Comparison of ENCODE assay signal across 19 cellular contexts in the genomic region with DNA sequence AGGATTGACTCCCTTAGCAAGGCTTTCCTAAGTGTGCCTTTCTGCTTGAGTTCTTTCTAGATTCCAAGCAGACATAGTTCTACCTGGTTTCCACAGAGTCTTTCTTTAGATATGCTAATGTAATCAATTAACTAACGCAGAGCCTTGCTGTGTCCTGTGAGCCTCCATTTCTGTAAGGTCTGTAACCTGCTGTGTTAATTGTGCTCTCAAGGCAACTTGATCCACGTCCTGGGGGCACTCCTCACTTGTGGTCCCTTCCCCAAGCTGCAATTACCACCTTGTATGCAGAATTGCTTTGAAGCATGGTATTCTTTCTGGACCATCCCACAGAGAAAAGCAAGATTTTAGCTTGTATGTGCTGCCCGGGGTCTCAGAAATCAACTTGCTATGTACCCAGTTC. TPM values are rescaled to one million over a fixed set of nuclear protein-coding genes. Genes with fewer than 3 reads are reported as not detected.
DNase-seq lines count a peak whose midpoint lies in the region; ATAC-seq, FAIRE-seq and TF ChIP-seq lines count a peak whose summit lies in the region.
"Had no signal": no experiment of that assay in that cellular context is flagged by ENCODE, and none has a peak within 500 bp of the region (broad histone marks: within the 10 kb centered on the region; RNA-seq: fewer than 3 reads in every experiment).

No MANE protein-coding gene starts in this region.

- no peak overlapping the region for H3K56ac ChIP-seq in H1 (replicated peaks; ENCODE audit: insufficient read length, low read depth, low read length)

- peaks cover 25% of the 10 kb centered on the region for H3K27me3 Mint-ChIP-seq in activated CD4-positive, alpha-beta T cell treated with anti-CD3 and anti-CD28 coated beads, Interleukin-2, amount 10 ng/mL, durations not matched to agents 7 days and 5 days

- no peak overlapping the region for H3K27ac ChIP-seq in H1 (ENCODE audit: low read depth, low read length)
- H3K27ac ChIP-seq: 22Rv1, HL-60 had no signal

- FAIRE-seq in H1 (lab: Jason Lieb, UNC) = peak; percentile 99

- H3K4me1 Mint-ChIP-seq in activated CD4-positive, alpha-beta T cell treated with anti-CD3 and anti-CD28 coated beads, Interleukin-2, amount 10 ng/mL, durations not matched to agents 7 days and 5 days = no peaks in the 10 kb centered on the region

- H4K8ac ChIP-seq in H1 (ENCODE audit: extremely low read depth, insufficient read depth, low read length) = no peak overlapping the region

- CTCF ChIA-PET in H1 (lab: Charles Lee; ENCODE audit: partially characterized antibody) = interaction anchor here (1.1 to 1.8 kb wide), 3 partner anchors 9 to 29 kb away, joined by 3 to 5 read pairs (median 5); partner anchors contain the start of gene THSD4
- CTCF ChIA-PET in activated CD4-positive, alpha-beta T cell treated with anti-CD3 and anti-CD28 coated beads, Interleukin-2, amount 10 ng/mL, durations not matched to agents 7 days and 5 days (lab: Charles Lee) = no interaction called here

- H3K23me2 ChIP-seq in H1 (ENCODE audit: low read depth, low read length) = no peaks in the 10 kb centered on the region

- H4K20me1 ChIP-seq in H1 (replicated peaks in 1 of 2; ENCODE audit: control insufficient read depth in 1 of 2, insufficient read depth in 2 of 2, low read length in 2 of 2) = peaks cover 0 to 2% of the 10 kb centered on the region in 2 experiments

- H3K4me3 ChIP-seq in H1 (ENCODE audit: extremely low read depth in 1 of 4, insufficient read depth in 2 of 4, low read depth in 3 of 4, low read length in 4 of 4) = peak overlapping the region in 1 of 4 experiments; percentile 5; a peak in 3 of 8 replicates

- H3K9me3 ChIP-seq in H1 (ENCODE audit: insufficient read depth in 2 of 2, low read depth in 1 of 2, low read length in 1 of 2) = no peaks in the 10 kb centered on the region

- H3K9me3 Mint-ChIP-seq in activated CD4-positive, alpha-beta T cell treated with anti-CD3 and anti-CD28 coated beads, Interleukin-2, amount 10 ng/mL, durations not matched to agents 7 days and 5 days = no peaks in the 10 kb centered on the region
- H3K9me3 Mint-ChIP-seq: CD8-positive, alpha-beta T cell had no signal

- no peak for ATAC-seq in GM21423 (IDR thresholded peaks at IDR 0.05; ENCODE audit: unreplicated experiment)
- ATAC-seq: CD8-positive, alpha-beta T cell had no signal

- H3K79me2 ChIP-seq in H1 (ENCODE audit: control insufficient read depth in 1 of 2, insufficient read depth in 2 of 2, low read length in 2 of 2) = no peaks in the 10 kb centered on the region

- no peak overlapping the region for H2BK20ac ChIP-seq in H1 (ENCODE audit: low read length)

- peaks cover 0 to 41% (median 26%) of the 10 kb centered on the region in 4 experiments; a peak in 6 of 7 replicates for H3K27me3 ChIP-seq in H1 (replicated peaks in 1 of 4; ENCODE audit: control insufficient read depth in 3 of 4, extremely low read depth in 1 of 4, insufficient read depth in 3 of 4, low read length in 3 of 4)

- peak in 1 of 2 experiments; percentile 22; a peak in 1 of 4 replicates for TF ChIP-seq RAD21 in H1 (IDR thresholded peaks at IDR 0.05 in 1 of 2, conservative IDR thresholded peaks at IDR 0.05 in 1 of 2; ENCODE audit: low read depth in 2 of 2, low read length in 2 of 2)

- no peak overlapping the region for H3K9ac ChIP-seq in H1 (replicated peaks in 1 of 4; ENCODE audit: extremely low read depth in 1 of 4, low read depth in 3 of 4, low read length in 3 of 4)

- no peak overlapping the region for H2BK15ac ChIP-seq in H1 (ENCODE audit: low read length)

- no peaks in the 10 kb centered on the region; the same call in 1 of the 2 replicates for H3K79me1 ChIP-seq in H1 (ENCODE audit: low read depth, low read length)

- H2BK12ac ChIP-seq in H1 (ENCODE audit: low read depth, low read length) = no peak overlapping the region

- H3K4me1 ChIP-seq in H1 (replicated peaks in 1 of 4; ENCODE audit: control insufficient read depth in 3 of 4, insufficient read depth in 4 of 4, low read length in 3 of 4) = peaks cover 5 to 15% (median 7%) of the 10 kb centered on the region in 4 experiments; a peak in 4 of 7 replicates

- H4K5ac ChIP-seq in H1 (ENCODE audit: insufficient read length, low read depth, low read length) = no peak overlapping the region

- POLR2A ChIA-PET in H1 (lab: Charles Lee; ENCODE audit: partially characterized antibody) = interaction anchor here (1.0 to 1.1 kb wide), 2 partner anchors 24 to 28 kb away, joined by 3 to 4 read pairs; no protein-coding TSS in a partner anchor
- POLR2A ChIA-PET in activated CD4-positive, alpha-beta T cell treated with anti-CD3 and anti-CD28 coated beads, Interleukin-2, amount 10 ng/mL, durations not matched to agents 7 days and 5 days (lab: Charles Lee) = no interaction called here

- no peak overlapping the region for H3K4ac ChIP-seq in H1 (replicated peaks; ENCODE audit: insufficient read length, low read depth, low read length)

- peak in 1 of 2 experiments; percentile 62; a peak in 1 of 3 replicates for TF ChIP-seq EP300 in H1 (IDR thresholded peaks at IDR 0.05; ENCODE audit: borderline replicate concordance in 1 of 2, low read depth in 2 of 2, low read length in 2 of 2)

- H2AK5ac ChIP-seq in H1 (ENCODE audit: low read depth, low read length) = no peak overlapping the region

- H2BK5ac ChIP-seq in H1 (ENCODE audit: low read depth, low read length) = no peak overlapping the region

- no peak overlapping the region for H3K23ac ChIP-seq in H1 (ENCODE audit: insufficient read length)

- no peak overlapping the region for H3K14ac ChIP-seq in H1 (ENCODE audit: insufficient read length)

- peak overlapping the region; percentile 0 to 60; a peak in 3 of 4 replicates for H3K4me2 ChIP-seq in H1 (ENCODE audit: insufficient read depth in 1 of 2, low read depth in 2 of 2, low read length in 2 of 2)

- peak in 1 of 3 experiments; percentile 5; a peak in 1 of 4 replicates for TF ChIP-seq CTCF in H1 (IDR thresholded peaks at IDR 0.05; ENCODE audit: control extremely low read depth in 1 of 3, insufficient read depth in 1 of 3, low read depth in 1 of 3, low read length in 3 of 3)

- H3K4me3 Mint-ChIP-seq in activated CD4-positive, alpha-beta T cell treated with anti-CD3 and anti-CD28 coated beads, Interleukin-2, amount 10 ng/mL, durations not matched to agents 7 days and 5 days = no peak overlapping the region
- H3K4me3 Mint-ChIP-seq: CD8-positive, alpha-beta T cell had no signal

- no peaks in the 10 kb centered on the region for H3K36me3 Mint-ChIP-seq in activated CD4-positive, alpha-beta T cell treated with anti-CD3 and anti-CD28 coated beads, Interleukin-2, amount 10 ng/mL, durations not matched to agents 7 days and 5 days (ENCODE audit: low read depth)
- H3K36me3 Mint-ChIP-seq: CD8-positive, alpha-beta T cell had no signal

- no peaks in the 10 kb centered on the region for H3K36me3 ChIP-seq in H1 (ENCODE audit: control insufficient read depth in 2 of 4, insufficient read depth in 4 of 4, low read length in 3 of 4)

- no peak overlapping the region for H3K27ac Mint-ChIP-seq in activated CD4-positive, alpha-beta T cell treated with anti-CD3 and anti-CD28 coated beads, Interleukin-2, amount 10 ng/mL, durations not matched to agents 7 days and 5 days
- H3K27ac Mint-ChIP-seq: CD8-positive, alpha-beta T cell had no signal

- H4K91ac ChIP-seq in H1 (replicated peaks; ENCODE audit: insufficient read length, low read length) = no peak overlapping the region

- DNase-seq in NCI-H187 treated with DMSO at 0.1 percent for 48 hours (lab: John Stamatoyannopoulos, UW) (peak; percentile 5), NCI-H187 (lab: John Stamatoyannopoulos, UW) (no peak), NCI-H146 treated with DMSO at 0.1 percent for 48 hours (lab: John Stamatoyannopoulos, UW; ENCODE audit: unreplicated experiment) (peak; percentile 69), H1 (ENCODE audit: low read depth in 1 of 2, low spot score in 2 of 2) (peak; percentile 29 to 54), left kidney (ENCODE audit: low read depth, low spot score) (peak; percentile 20), SIG-M5 treated with dmso at 0.1 percent for 504 hours (lab: John Stamatoyannopoulos, UW; ENCODE audit: unreplicated experiment) (no peak)
- no peak for DNase-seq in activated CD4-positive, alpha-beta T cell treated with anti-CD3 and anti-CD28 coated beads, Interleukin-2, amount 10 ng/mL, durations not matched to agents 7 days and 5 days
- DNase-seq: CD8-positive, alpha-beta T cell; DMS 273 treated with DMSO at 0.1 percent for 48 hours; HCEC 1CT; KBM-7; NCI-H1092; NCI-H2029; NCI-H345; NCI-H82; SIG-M5 had no signal

- H2AFZ ChIP-seq in H1 (ENCODE audit: low read length) = no peak overlapping the region

- no peak overlapping the region for H2BK120ac ChIP-seq in H1 (replicated peaks; ENCODE audit: low read depth, low read length)

- no peak overlapping the region for H3K18ac ChIP-seq in H1 (ENCODE audit: extremely low read depth, low read length)

- WGBS in H1 (ENCODE audit: extremely low coverage in 1 of 2, insufficient coverage in 1 of 2, insufficient read length in 1 of 2, insufficient replicate concordance in 2 of 2, low coverage in 1 of 2, low lambda C conversion rate in 2 of 2, missing lambda C conversion rate in 1 of 2), 2 experiments = 21% methylated on average over 3 of the region's 3 CpGs; no CpG with 5 or more reads in 1 of the 2 experiments

- TF ChIP-seq POLR2A in H1 (IDR thresholded peaks at IDR 0.05; ENCODE audit: control extremely low read depth in 1 of 2, low read depth in 2 of 2, low read length in 2 of 2) = no peak

TF ChIP-seq in H1, 55 proteins besides CTCF, POLR2A, EP300 and RAD21 (continues in another document):
- TF ChIP-seq HDAC2 (IDR thresholded peaks at IDR 0.05; ENCODE audit: borderline replicate concordance in 1 of 2, low read depth in 2 of 2, low read length in 2 of 2) (peak in 1 of 2 experiments; percentile 81; a peak in 1 of 4 replicates), KDM1A (IDR thresholded peaks at IDR 0.05; ENCODE audit: borderline replicate concordance, low read length) (no peak), NANOG (IDR thresholded peaks at IDR 0.05; ENCODE audit: insufficient read depth, low read depth, low read length, poor library complexity, severe bottlenecking) (peak; percentile 94), PHF8 (conservative IDR thresholded peaks at IDR 0.05; ENCODE audit: low read depth, low read length) (no peak), CBX5 (IDR thresholded peaks at IDR 0.05; ENCODE audit: low read depth, low read length) (no peak), YY1 (IDR thresholded peaks at IDR 0.05; ENCODE audit: low read depth, low read length) (peak; percentile 45; the same call in 1 of the 2 replicates)

RNA-seq across cellular contexts. Expression of gene THSD4, which starts 29.5 kb away (rescaled TPM):
- total RNA-seq in H1 (2021; fragmentation: NEBNext Ultra II Directional; extraction: Animal tissue kit (Norgen Biotek cat#: 25700)) = 6.2 and 6.4 TPM in 2 replicates
- 2.5 and 3.2 TPM in 2 replicates for polyA plus RNA-seq in H1 (2011; rRNA removed)
- polyA plus RNA-seq in H1 (2011; cell fraction: cytosol; rRNA removed) = 3.3 TPM
- polyA plus RNA-seq in H1 (2011; cell fraction: nucleus; rRNA removed) = 9.5 TPM
- polyA plus RNA-seq in H1 (2012, experiment 1 of 2) = 4.1 to 4.9 TPM (median 4.3 TPM) in 4 replicates
- 0.51 TPM for polyA plus RNA-seq in H1 (2012, experiment 2 of 2)
- 3.8 TPM for polyA plus RNA-seq in H1 (2013, experiment 1 of 2)
- polyA plus RNA-seq in H1 (2013, experiment 2 of 2) = 3.6 TPM
- 8.5 and 9.1 TPM in 2 replicates for polyA minus RNA-seq in H1 (2011; rRNA and poly(A)+ RNA removed)
- polyA minus RNA-seq in H1 (2011; cell fraction: cytosol; rRNA and poly(A)+ RNA removed) = 3.3 TPM
- 36.6 TPM for polyA minus RNA-seq in H1 (2011; cell fraction: nucleus; rRNA and poly(A)+ RNA removed)
- total RNA-seq in activated CD4-positive, alpha-beta T cell treated with anti-CD3 and anti-CD28 coated beads, Interleukin-2, amount 10 ng/mL, durations not matched to agents 7 days and 5 days = not detected
- total RNA-seq: CD8-positive, alpha-beta T cell had no signal

Comparison
In these comparisons a context has a peak if more than half of its experiments do, and no peak if none do; other contexts are left out.
1. DNase-seq: peak in NCI-H187 treated with DMSO at 0.1 percent for 48 hours (single experiment), NCI-H146 treated with DMSO at 0.1 percent for 48 hours (single experiment), H1 (2 of 2) and left kidney (single experiment); none in NCI-H187 (0 of 2), SIG-M5 treated with dmso at 0.1 percent for 504 hours (single experiment) and activated CD4-positive, alpha-beta T cell treated with anti-CD3 and anti-CD28 coated beads, Interleukin-2, amount 10 ng/mL, durations not matched to agents 7 days and 5 days (single experiment).